Comparison of ENCODE assay signal across 23 cellular contexts in the genomic region with DNA sequence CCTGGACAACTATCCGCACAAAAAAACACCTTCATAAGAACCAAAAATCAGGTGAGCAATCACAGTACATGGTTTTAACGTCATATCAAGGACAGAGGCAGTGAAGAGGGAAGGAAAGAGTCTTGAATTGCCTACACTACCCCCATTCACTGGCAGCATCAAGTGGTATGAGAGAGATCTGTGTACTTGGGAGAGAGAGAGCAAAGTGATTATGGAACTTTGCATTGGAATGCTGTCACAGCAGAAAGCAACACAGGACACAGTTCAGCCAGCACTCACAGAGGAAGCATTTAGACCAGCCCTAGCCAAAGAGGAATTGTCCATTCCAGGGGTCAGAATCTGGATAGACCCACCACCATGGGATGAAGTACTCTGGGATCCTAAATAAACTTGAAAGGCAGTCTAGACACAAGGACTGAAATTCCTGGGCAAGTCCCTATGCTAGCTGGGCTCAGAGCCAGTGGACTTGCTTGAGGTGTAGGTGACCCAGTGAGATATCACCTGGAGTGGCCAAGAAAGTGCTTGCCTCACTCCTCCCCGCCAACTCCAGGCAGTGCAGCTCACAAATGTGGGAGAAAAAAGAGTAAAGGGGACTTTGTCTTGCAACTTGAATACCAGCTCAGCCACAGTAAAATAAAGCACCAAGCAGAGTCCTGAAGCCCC. TPM values are rescaled to one million over a fixed set of nuclear protein-coding genes. Genes with fewer than 3 reads are reported as not detected.
A peak's percentile ranks its signal among the peaks of the same experiment; 100 is the strongest.
DNase-seq lines count a peak whose midpoint lies in the region; ATAC-seq, FAIRE-seq and TF ChIP-seq lines count a peak whose summit lies in the region.
"Had no signal": no experiment of that assay in that cellular context is flagged by ENCODE, and none has a peak within 500 bp of the region (broad histone marks: within the 10 kb centered on the region; RNA-seq: fewer than 3 reads in every experiment).

No MANE protein-coding gene starts in this region.

- intact Hi-C loops in left ventricle myocardium inferior (cut with micrococcal nuclease) (no loop called here), Right ventricle myocardium inferior (cut with DNase I) (no loop called here), left lung (cut with DNase I) (no loop called here), pancreas (cut with DNase I) (no loop called here), CD14-positive monocyte (cut with micrococcal nuclease) (no loop called here)

- H3K27me3 ChIP-seq in left ventricle myocardium inferior (ENCODE audit: low read depth) (peaks cover 32% of the 10 kb centered on the region), left lung (peaks cover 14 to 48% of the 10 kb centered on the region in 2 donors), pancreas (no peaks in the 10 kb centered on the region)

- peaks cover 11 to 28% (median 19%) of the 10 kb centered on the region in 7 donors for H3K9me3 Mint-ChIP-seq in CD14-positive monocyte
- H3K9me3 Mint-ChIP-seq: CD4-positive, alpha-beta T cell; HFFc6 had no signal

- no peak for FAIRE-seq in pancreas (lab: Jason Lieb, UNC)

- peaks cover 16% of the 10 kb centered on the region for H3K4me1 Mint-ChIP-seq in CD14-positive monocyte

- ATAC-seq in Right ventricle myocardium inferior (no peak), left lung (peak; percentile 51), pancreas (peak in 2 of 4 donors; percentile 26 to 57)

- H3K4me3 Mint-ChIP-seq in CD14-positive monocyte: peak overlapping the region in 1 of 2 donors; percentile 59
- H3K4me3 Mint-ChIP-seq: CD4-positive, alpha-beta T cell; HFFc6 had no signal

- H3K27ac Mint-ChIP-seq in CD14-positive monocyte: no peak overlapping the region
- H3K27ac Mint-ChIP-seq: CD4-positive, alpha-beta T cell; HFFc6 had no signal

- no peak overlapping the region for H3K4me3 ChIP-seq in left ventricle myocardium inferior
- no peak overlapping the region for H3K4me3 ChIP-seq in left lung
- H3K4me3 ChIP-seq in pancreas: no peak overlapping the region

- DNase-seq in left ventricle myocardium inferior: no peak
- DNase-seq in Right ventricle myocardium inferior (ENCODE audit: missing footprints): no peak
- peak in 1 of 2 donors; percentile 78 for DNase-seq in left lung
- peak in 4 of 6 donors; percentile 44 to 73 (median 58) for DNase-seq in pancreas
- no peak for DNase-seq in SKM-1 treated with dmso at 0.1 percent for 144 hours (lab: John Stamatoyannopoulos, UW; ENCODE audit: unreplicated experiment)
- DNase-seq in 8988T: no peak
- no peak for DNase-seq in CD14-positive monocyte (ENCODE audit: low spot score)
- DNase-seq in Kasumi-1 (lab: John Stamatoyannopoulos, UW): no peak
- DNase-seq: BE2C; Caco-2; CD4-positive, alpha-beta T cell; H7; HFFc6; KG1; NCI-H1436; NCI-H1930; NCI-H226; NCI-H524; NCI-H82; RPMI8226; SIG-M5 had no signal

- peak overlapping the region; percentile 86 for H3K27ac ChIP-seq in left ventricle myocardium inferior (replicated peaks)
- H3K27ac ChIP-seq in left lung: peak overlapping the region; percentile 41 to 84
- H3K27ac ChIP-seq in pancreas: peak overlapping the region in 2 of 4 donors; percentile 97 to 98

- TF ChIP-seq CTCF in left ventricle myocardium inferior (IDR thresholded peaks at IDR 0.05; ENCODE audit: borderline replicate concordance) (no peak), left lung (IDR thresholded peaks at IDR 0.05) (no peak), pancreas (IDR thresholded peaks at IDR 0.05) (no peak), CD14-positive monocyte (IDR thresholded peaks at IDR 0.05) (no peak)

- H3K9me3 ChIP-seq in left ventricle myocardium inferior (replicated peaks) (no peaks in the 10 kb centered on the region), left lung (peaks cover 0 to 8% of the 10 kb centered on the region in 2 donors), pancreas (no peaks in the 10 kb centered on the region)
- H3K9me3 ChIP-seq: BE2C had no signal

- H3K4me1 ChIP-seq in left ventricle myocardium inferior: peaks cover 28% of the 10 kb centered on the region
- peaks cover 4 to 23% of the 10 kb centered on the region in 2 donors for H3K4me1 ChIP-seq in left lung
- H3K4me1 ChIP-seq in pancreas: peaks cover 11 to 26% (median 16%) of the 10 kb centered on the region in 3 donors
- H3K4me1 ChIP-seq: BE2C had no signal

- H3K36me3 Mint-ChIP-seq in CD14-positive monocyte: peaks cover 2 to 4% of the 10 kb centered on the region in 2 donors

- 51 to 53% methylated on average over 3 of the region's 3 CpGs for WGBS in pancreas, 2 donors

- H3K36me3 ChIP-seq in left ventricle myocardium inferior: no peaks in the 10 kb centered on the region
- no peaks in the 10 kb centered on the region for H3K36me3 ChIP-seq in left lung
- no peaks in the 10 kb centered on the region for H3K36me3 ChIP-seq in pancreas
- H3K36me3 ChIP-seq: BE2C had no signal

- H3K27me3 Mint-ChIP-seq in CD14-positive monocyte (ENCODE audit: low read depth in 3 of 3): peaks cover 46 to 63% (median 48%) of the 10 kb centered on the region in 3 donors

RNA-seq across cellular contexts. Expression of gene SFTPD, which starts 30.5 kb away (rescaled TPM):
- total RNA-seq in left ventricle myocardium inferior (0.49 TPM), Right ventricle myocardium inferior (0.43 TPM), left lung (100 to 1,000 TPM; 323 to 878 TPM), pancreas (1 to 10 TPM; 1.5 to 3.2 (median 2.1) TPM)
- polyA plus RNA-seq in pancreas (1 to 10 TPM; 1.7 to 5.9 TPM), CD14-positive monocyte (1 to 10 TPM in 1 of 2 donors, under 1 TPM in 1; 0.84 to 1.2 TPM)
- total RNA-seq: A172; CD4-positive, alpha-beta T cell; HFFc6; HT-29 had no signal

Comparison
In these comparisons a context has a peak if more than half of its experiments do, and no peak if none do; other contexts are left out.
1. DNase-seq: peak in pancreas (4 of 6); none in left ventricle myocardium inferior (single experiment), Right ventricle myocardium inferior (single experiment), SKM-1 treated with dmso at 0.1 percent for 144 hours (single experiment), 8988T (single experiment), CD14-positive monocyte (single experiment) and Kasumi-1 (0 of 2).
2. RNA of gene SFTPD, which starts 30.5 kb away (total RNA-seq): 323 to 878 TPM in left lung; 1.5 to 3.2 TPM in pancreas, 0.49 TPM in left ventricle myocardium inferior (single experiment) and 0.43 TPM in Right ventricle myocardium inferior (single experiment); every median in the first group is over 10 times any median in the second.